ENCODE assay signal across 1 cellular context in the genomic region with DNA sequence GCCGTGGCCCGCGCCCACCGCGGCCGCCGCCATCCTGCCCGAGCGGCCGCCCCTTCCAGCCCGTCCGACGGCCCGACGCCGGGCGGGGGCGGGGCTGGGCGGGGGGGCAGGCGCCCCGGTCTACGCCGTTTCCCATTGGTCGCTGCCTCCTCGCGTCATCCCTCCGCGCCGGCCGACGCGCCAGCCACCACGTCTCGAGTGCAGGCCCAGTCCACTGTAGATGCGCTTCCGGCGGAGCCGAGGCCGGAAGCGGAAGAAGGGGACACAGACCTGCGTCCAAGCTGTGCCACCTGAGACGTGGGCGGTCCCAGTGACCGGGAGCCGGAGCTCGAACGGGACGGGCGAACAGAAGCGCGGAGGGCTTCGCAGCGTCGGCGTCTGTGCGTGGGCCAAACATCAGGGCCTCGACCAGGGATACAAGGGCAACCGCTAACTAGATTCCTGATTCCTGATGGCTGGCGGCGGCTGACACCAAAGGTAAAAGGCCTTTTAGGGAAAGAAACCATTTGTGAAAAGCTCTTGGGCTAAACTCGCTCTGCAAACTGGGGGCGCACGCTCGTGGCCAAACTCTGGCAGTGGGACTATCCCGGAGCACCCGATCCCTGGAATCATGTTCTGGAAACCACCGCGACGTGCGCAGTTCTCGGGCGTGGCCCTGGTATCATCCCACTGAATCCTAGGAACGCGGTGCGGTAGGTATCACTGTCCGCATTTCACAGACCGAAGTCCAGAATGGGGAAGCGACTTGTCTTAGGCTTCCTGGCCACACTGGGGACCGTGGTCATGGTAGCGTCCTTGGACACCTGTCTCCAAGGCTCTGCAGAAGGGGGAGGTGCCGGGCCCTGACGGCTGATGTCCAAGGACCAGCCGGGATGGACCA.
TF ChIP-seq lines count a peak whose summit lies in the region.

A gene (minus strand): TSS at position 84 of the 880 bp plus-strand sequence. CDS start 51 bp downstream, at position 33.

TF ChIP-seq in HCT116, 20 proteins besides CTCF, POLR2A, EP300 and RAD21 (continued from another document):
- TF ChIP-seq, protein P1, sequence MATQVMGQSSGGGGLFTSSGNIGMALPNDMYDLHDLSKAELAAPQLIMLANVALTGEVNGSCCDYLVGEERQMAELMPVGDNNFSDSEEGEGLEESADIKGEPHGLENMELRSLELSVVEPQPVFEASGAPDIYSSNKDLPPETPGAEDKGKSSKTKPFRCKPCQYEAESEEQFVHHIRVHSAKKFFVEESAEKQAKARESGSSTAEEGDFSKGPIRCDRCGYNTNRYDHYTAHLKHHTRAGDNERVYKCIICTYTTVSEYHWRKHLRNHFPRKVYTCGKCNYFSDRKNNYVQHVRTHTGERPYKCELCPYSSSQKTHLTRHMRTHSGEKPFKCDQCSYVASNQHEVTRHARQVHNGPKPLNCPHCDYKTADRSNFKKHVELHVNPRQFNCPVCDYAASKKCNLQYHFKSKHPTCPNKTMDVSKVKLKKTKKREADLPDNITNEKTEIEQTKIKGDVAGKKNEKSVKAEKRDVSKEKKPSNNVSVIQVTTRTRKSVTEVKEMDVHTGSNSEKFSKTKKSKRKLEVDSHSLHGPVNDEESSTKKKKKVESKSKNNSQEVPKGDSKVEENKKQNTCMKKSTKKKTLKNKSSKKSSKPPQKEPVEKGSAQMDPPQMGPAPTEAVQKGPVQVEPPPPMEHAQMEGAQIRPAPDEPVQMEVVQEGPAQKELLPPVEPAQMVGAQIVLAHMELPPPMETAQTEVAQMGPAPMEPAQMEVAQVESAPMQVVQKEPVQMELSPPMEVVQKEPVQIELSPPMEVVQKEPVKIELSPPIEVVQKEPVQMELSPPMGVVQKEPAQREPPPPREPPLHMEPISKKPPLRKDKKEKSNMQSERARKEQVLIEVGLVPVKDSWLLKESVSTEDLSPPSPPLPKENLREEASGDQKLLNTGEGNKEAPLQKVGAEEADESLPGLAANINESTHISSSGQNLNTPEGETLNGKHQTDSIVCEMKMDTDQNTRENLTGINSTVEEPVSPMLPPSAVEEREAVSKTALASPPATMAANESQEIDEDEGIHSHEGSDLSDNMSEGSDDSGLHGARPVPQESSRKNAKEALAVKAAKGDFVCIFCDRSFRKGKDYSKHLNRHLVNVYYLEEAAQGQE (IDR thresholded peaks at IDR 0.05; ENCODE audit: low read depth): no peak
- TF ChIP-seq FOSL1 (IDR thresholded peaks at IDR 0.05; ENCODE audit: low read depth): no peak
- no peak for TF ChIP-seq EZH2phosphoT487 (IDR thresholded peaks at IDR 0.05; ENCODE audit: borderline replicate concordance)
- TF ChIP-seq ELF1 (IDR thresholded peaks at IDR 0.05; ENCODE audit: borderline replicate concordance, low read depth): peak; percentile 88; the same call in 1 of the 2 replicates
